ENCODE assay signal across 1 cellular context in the genomic region with DNA sequence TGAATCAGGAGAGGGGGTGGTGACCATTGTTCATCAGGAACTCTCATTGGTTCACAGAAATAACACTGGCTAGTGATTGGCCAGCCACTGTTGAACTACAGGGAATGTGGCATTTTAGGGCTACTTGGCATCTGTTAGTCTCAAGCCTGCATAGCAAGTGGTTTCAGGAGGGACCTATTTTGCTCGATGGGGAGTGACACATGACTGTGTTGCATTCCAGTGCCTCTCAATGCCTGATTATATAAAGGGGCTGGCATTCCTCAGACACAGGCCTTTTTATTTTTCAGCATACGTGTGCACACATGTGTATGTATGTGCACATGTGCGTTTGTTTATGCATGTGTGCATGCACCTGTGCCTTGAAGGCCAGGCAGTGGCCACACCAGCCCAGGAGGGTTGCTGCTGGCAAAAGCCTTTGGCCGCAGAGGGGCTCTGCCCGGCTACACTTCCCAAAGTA.
TF ChIP-seq lines count a peak whose summit lies in the region.

No MANE protein-coding gene starts in this region.

TF ChIP-seq in H1, 55 proteins besides CTCF, POLR2A, EP300 and RAD21 (continued from another document):
- TF ChIP-seq, protein P1, sequence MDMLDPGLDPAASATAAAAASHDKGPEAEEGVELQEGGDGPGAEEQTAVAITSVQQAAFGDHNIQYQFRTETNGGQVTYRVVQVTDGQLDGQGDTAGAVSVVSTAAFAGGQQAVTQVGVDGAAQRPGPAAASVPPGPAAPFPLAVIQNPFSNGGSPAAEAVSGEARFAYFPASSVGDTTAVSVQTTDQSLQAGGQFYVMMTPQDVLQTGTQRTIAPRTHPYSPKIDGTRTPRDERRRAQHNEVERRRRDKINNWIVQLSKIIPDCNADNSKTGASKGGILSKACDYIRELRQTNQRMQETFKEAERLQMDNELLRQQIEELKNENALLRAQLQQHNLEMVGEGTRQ (IDR thresholded peaks at IDR 0.05; ENCODE audit: low read length) = peak; percentile 45; the same call in 1 of the 2 replicates
- TF ChIP-seq ASH2L (IDR thresholded peaks at IDR 0.05; ENCODE audit: low read length) (peak; percentile 4), CHD2 (IDR thresholded peaks at IDR 0.05; ENCODE audit: low read length) (peak; percentile 71; the same call in 1 of the 2 replicates), SP2 (IDR thresholded peaks at IDR 0.05; ENCODE audit: low read length) (peak; percentile 7; the same call in 1 of the 2 replicates)
- TF ChIP-seq, protein P2, sequence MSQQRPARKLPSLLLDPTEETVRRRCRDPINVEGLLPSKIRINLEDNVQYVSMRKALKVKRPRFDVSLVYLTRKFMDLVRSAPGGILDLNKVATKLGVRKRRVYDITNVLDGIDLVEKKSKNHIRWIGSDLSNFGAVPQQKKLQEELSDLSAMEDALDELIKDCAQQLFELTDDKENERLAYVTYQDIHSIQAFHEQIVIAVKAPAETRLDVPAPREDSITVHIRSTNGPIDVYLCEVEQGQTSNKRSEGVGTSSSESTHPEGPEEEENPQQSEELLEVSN (IDR thresholded peaks at IDR 0.05) = peak; percentile 64
